Comparison of ENCODE assay signal across 25 cellular contexts in the genomic region with DNA sequence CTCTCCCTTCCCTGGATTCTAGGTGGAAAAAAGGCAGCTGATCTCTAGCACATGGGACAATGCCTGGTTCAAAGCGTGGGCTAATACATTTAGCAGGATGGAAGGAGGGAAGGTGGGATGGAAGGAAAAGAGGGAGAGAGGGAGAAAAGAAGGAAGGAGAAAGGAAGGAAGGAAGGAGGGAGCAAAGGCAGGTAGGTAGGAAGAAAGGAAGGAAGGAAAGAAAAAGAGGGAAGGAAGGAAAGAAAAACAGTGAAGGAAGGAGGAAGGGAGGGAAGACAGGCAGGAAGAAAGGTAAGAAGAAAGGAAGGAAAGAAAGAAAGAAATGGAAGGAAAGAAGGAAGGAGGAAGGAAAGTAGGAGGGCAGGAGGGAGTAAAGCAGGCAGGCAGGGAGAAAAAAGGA. TPM values are rescaled to one million over a fixed set of nuclear protein-coding genes. Genes with fewer than 3 reads are reported as not detected.
"Had no signal": no experiment of that assay in that cellular context is flagged by ENCODE, and none has a peak within 500 bp of the region (broad histone marks: within the 10 kb centered on the region; RNA-seq: fewer than 3 reads in every experiment).

No MANE protein-coding gene starts in this region.

- ATAC-seq: activated naive CD4-positive, alpha-beta T cell treated with anti-CD3 and anti-CD28 coated beads, Interleukin-2, amount 50 U/mL, for 72 hours; activated T-cell treated with anti-CD3 and anti-CD28 coated beads, Interleukin-2, amount 50 U/mL, for 72 hours; foreskin keratinocyte; left colon; naive thymus-derived CD8-positive, alpha-beta T cell; right cardiac atrium; stimulated activated naive CD8-positive, alpha-beta T cell treated with anti-CD3 and anti-CD28 coated beads, Interleukin-15, Interleukin-2, amounts not matched to agents 100 U/mL and 50 U/mL, for 24 hours had no signal

- H3K4me1 Mint-ChIP-seq: central memory CD8-positive, alpha-beta T cell; naive thymus-derived CD8-positive, alpha-beta T cell had no signal

- H3K4me3 ChIP-seq: breast epithelium, esophagus muscularis mucosa, spleen, thoracic aorta had no signal

- H3K9me3 Mint-ChIP-seq: activated naive CD4-positive, alpha-beta T cell treated with anti-CD3 and anti-CD28 coated beads, Interleukin-2, amount 50 U/mL, for 72 hours; activated T-cell treated with anti-CD3 and anti-CD28 coated beads, Interleukin-2, amount 50 U/mL, for 72 hours; central memory CD8-positive, alpha-beta T cell; T-helper 2 cell treated with Interferon-gamma antibody and Interleukin-4, amounts not matched to agents 5 μg/mL and 100 μg/mL, for 36 hours had no signal

- DNase-seq: activated CD4-positive, alpha-beta T cell treated with anti-CD3 and anti-CD28 coated beads for 4 hours; activated CD4-positive, alpha-beta T cell treated with anti-CD3 and anti-CD28 coated beads, Interleukin-2, amount 50 U/mL, for 4 hours; activated naive CD4-positive, alpha-beta T cell; activated T-cell treated with anti-CD3 and anti-CD28 coated beads for 4 hours; activated T-cell treated with anti-CD3 and anti-CD28 coated beads, Interleukin-2, amount 50 U/mL, for 72 hours; dermis blood vessel endothelial cell; effector CD4-positive, alpha-beta T cell; foreskin keratinocyte; kidney; left colon; mammary epithelial cell; naive thymus-derived CD8-positive, alpha-beta T cell; posterior cingulate gyrus; right cardiac atrium; spleen; stimulated activated CD4-positive, alpha-beta T cell treated with anti-CD3 and anti-CD28 coated beads, Interleukin-2, amount 100 ng/mL, for 48 hours; stimulated activated naive CD8-positive, alpha-beta T cell treated with anti-CD3 and anti-CD28 coated beads, Interleukin-15, Interleukin-2, amounts not matched to agents 100 U/mL and 50 U/mL, for 24 hours; T-helper 1 cell; trophoblast cell had no signal

- H3K27me3 ChIP-seq: breast epithelium, esophagus muscularis mucosa, foreskin keratinocyte had no signal

- H3K27ac Mint-ChIP-seq: activated T-cell treated with anti-CD3 and anti-CD28 coated beads, Interleukin-2, amount 50 U/mL, for 72 hours; naive thymus-derived CD8-positive, alpha-beta T cell; T-helper 2 cell treated with Interferon-gamma antibody and Interleukin-4, amounts not matched to agents 5 μg/mL and 100 μg/mL, for 36 hours had no signal

- H3K4me3 Mint-ChIP-seq: activated T-cell treated with anti-CD3 and anti-CD28 coated beads, Interleukin-2, amount 50 U/mL, for 72 hours; central memory CD8-positive, alpha-beta T cell; naive thymus-derived CD8-positive, alpha-beta T cell; T-helper 2 cell treated with Interferon-gamma antibody and Interleukin-4, amounts not matched to agents 5 μg/mL and 100 μg/mL, for 36 hours had no signal

- H3K27ac ChIP-seq: breast epithelium, esophagus muscularis mucosa, foreskin keratinocyte, spleen, thoracic aorta had no signal

- H3K4me1 ChIP-seq: breast epithelium, spleen had no signal

- H3K36me3 Mint-ChIP-seq: activated naive CD4-positive, alpha-beta T cell treated with anti-CD3 and anti-CD28 coated beads, Interleukin-2, amount 50 U/mL, for 72 hours; naive thymus-derived CD8-positive, alpha-beta T cell had no signal

- H3K36me3 ChIP-seq: breast epithelium, esophagus muscularis mucosa, spleen, thoracic aorta had no signal

- H3K9me3 ChIP-seq: breast epithelium, esophagus muscularis mucosa, spleen, thoracic aorta had no signal

RNA-seq across cellular contexts. Expression of gene PALM2AKAP2, which starts 12.2 kb away (rescaled TPM):
- total RNA-seq: dermis blood vessel endothelial cell; naive thymus-derived CD8-positive, alpha-beta T cell had no signal
- polyA plus RNA-seq: foreskin keratinocyte; naive thymus-derived CD8-positive, alpha-beta T cell had no signal
